ENCODE assay signal across 37 cellular contexts in the genomic region with DNA sequence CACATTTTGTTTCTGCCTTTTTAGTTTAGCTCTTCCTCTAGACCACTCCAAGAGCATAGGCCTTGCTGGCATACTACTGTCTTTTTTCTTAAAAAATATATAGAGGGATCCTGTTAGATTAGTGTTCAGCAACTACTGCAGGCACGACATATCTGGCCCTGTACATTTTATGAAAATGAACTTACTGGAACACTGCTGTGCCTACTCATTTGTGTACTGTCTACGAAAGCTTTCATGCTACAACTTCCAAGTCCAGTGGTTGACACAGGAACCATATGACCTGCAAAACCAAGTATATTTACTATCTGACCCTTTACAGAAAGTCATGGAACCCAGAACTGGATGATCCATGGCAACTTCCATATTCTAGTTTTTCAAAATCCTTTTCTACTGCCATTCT.
"Had no signal": no experiment of that assay in that cellular context is flagged by ENCODE, and none has a peak within 500 bp of the region (broad histone marks: within the 10 kb centered on the region; RNA-seq: fewer than 3 reads in every experiment).

No MANE protein-coding gene starts in this region.

- H3K36me3 Mint-ChIP-seq: activated naive CD4-positive, alpha-beta T cell treated with anti-CD3 and anti-CD28 coated beads, Interleukin-2, amount 10 ng/mL, durations not matched to agents 7 days and 5 days; activated naive CD4-positive, alpha-beta T cell treated with anti-CD3 and anti-CD28 coated beads, Interleukin-2, amount 50 U/mL, for 24 hours; activated naive CD4-positive, alpha-beta T cell treated with anti-CD3 and anti-CD28 coated beads, Interleukin-2, amount 50 U/mL, for 72 hours; activated naive CD8-positive, alpha-beta T cell; activated naive CD8-positive, alpha-beta T cell treated with anti-CD3 and anti-CD28 coated beads for 36 hours; activated naive CD8-positive, alpha-beta T cell treated with anti-CD3 and anti-CD28 coated beads, Interleukin-2, amount 10 ng/mL, durations not matched to agents 7 days and 5 days; brain had no signal

- H3K4me1 ChIP-seq: adrenal gland, ascending aorta, breast epithelium had no signal

- H3K27ac Mint-ChIP-seq: activated naive CD4-positive, alpha-beta T cell treated with anti-CD3 and anti-CD28 coated beads for 36 hours; activated naive CD4-positive, alpha-beta T cell treated with anti-CD3 and anti-CD28 coated beads, Interleukin-2, amount 10 ng/mL, durations not matched to agents 7 days and 5 days; activated naive CD4-positive, alpha-beta T cell treated with anti-CD3 and anti-CD28 coated beads, Interleukin-2, amount 50 U/mL, for 24 hours; activated naive CD4-positive, alpha-beta T cell treated with anti-CD3 and anti-CD28 coated beads, Interleukin-2, amount 50 U/mL, for 72 hours; activated naive CD8-positive, alpha-beta T cell; activated naive CD8-positive, alpha-beta T cell treated with anti-CD3 and anti-CD28 coated beads for 36 hours; activated naive CD8-positive, alpha-beta T cell treated with anti-CD3 and anti-CD28 coated beads, Interleukin-2, amount 10 ng/mL, durations not matched to agents 7 days and 5 days; activated naive CD8-positive, alpha-beta T cell treated with anti-CD3 and anti-CD28 coated beads, Interleukin-2, amount 50 U/mL, for 24 hours; activated T-cell treated with anti-CD3 and anti-CD28 coated beads, Interleukin-2, amount 50 U/mL, for 24 hours; activated T-cell treated with anti-CD3 and anti-CD28 coated beads, Interleukin-2, amount 50 U/mL, for 72 hours; activated T-helper 1 cell treated with anti-CD3 and anti-CD28 coated beads, Interleukin-12 subunit alpha, Interleukin-12 subunit beta, Interleukin-2, Interleukin-4 antibody, amounts not matched to agents 30 ng/mL and 10 ng/mL and 1 ng/mL, durations not matched to agents 14 hours and 24 hours and 36 hours; activated T-helper 17 cell treated with anti-CD3 and anti-CD28 coated beads, Interleukin-2, amount 50 U/mL, for 72 hours; activated T-helper 2 cell treated with anti-CD3 and anti-CD28 coated beads, Interferon-gamma antibody, Interleukin-2, Interleukin-4, amounts not matched to agents 10 μg/mL and 5 μg/mL and 100 μg/mL, durations not matched to agents 14 hours and 24 hours and 36 hours; brain had no signal

- H3K27me3 ChIP-seq: adrenal gland, ascending aorta, body of pancreas, brain microvascular endothelial cell, breast epithelium, cardiac muscle cell had no signal

- H3K27ac ChIP-seq: adrenal gland, ascending aorta, body of pancreas, brain microvascular endothelial cell, breast epithelium, cardiac muscle cell had no signal

- H3K9me3 Mint-ChIP-seq: activated naive CD4-positive, alpha-beta T cell treated with anti-CD3 and anti-CD28 coated beads for 36 hours; activated naive CD4-positive, alpha-beta T cell treated with anti-CD3 and anti-CD28 coated beads, Interleukin-2, amount 10 ng/mL, durations not matched to agents 7 days and 5 days; activated naive CD4-positive, alpha-beta T cell treated with anti-CD3 and anti-CD28 coated beads, Interleukin-2, amount 50 U/mL, for 24 hours; activated naive CD4-positive, alpha-beta T cell treated with anti-CD3 and anti-CD28 coated beads, Interleukin-2, amount 50 U/mL, for 72 hours; activated naive CD8-positive, alpha-beta T cell treated with anti-CD3 and anti-CD28 coated beads for 36 hours; activated naive CD8-positive, alpha-beta T cell treated with anti-CD3 and anti-CD28 coated beads, Interleukin-2, amount 10 ng/mL, durations not matched to agents 7 days and 5 days; activated naive CD8-positive, alpha-beta T cell treated with anti-CD3 and anti-CD28 coated beads, Interleukin-2, amount 50 U/mL, for 24 hours; activated T-cell treated with anti-CD3 and anti-CD28 coated beads, Interleukin-2, amount 50 U/mL, for 24 hours; activated T-cell treated with anti-CD3 and anti-CD28 coated beads, Interleukin-2, amount 50 U/mL, for 4 hours; activated T-cell treated with anti-CD3 and anti-CD28 coated beads, Interleukin-2, amount 50 U/mL, for 72 hours; activated T-helper 1 cell treated with anti-CD3 and anti-CD28 coated beads, Interleukin-12 subunit alpha, Interleukin-12 subunit beta, Interleukin-2, Interleukin-4 antibody, amounts not matched to agents 30 ng/mL and 10 ng/mL and 1 ng/mL, durations not matched to agents 14 hours and 24 hours and 36 hours; activated T-helper 17 cell treated with anti-CD3 and anti-CD28 coated beads, Interleukin-2, amount 50 U/mL, for 72 hours; activated T-helper 2 cell treated with anti-CD3 and anti-CD28 coated beads, Interferon-gamma antibody, Interleukin-2, Interleukin-4, amounts not matched to agents 10 μg/mL and 5 μg/mL and 100 μg/mL, durations not matched to agents 14 hours and 24 hours and 36 hours; brain had no signal

- DNase-seq: activated effector memory CD4-positive, alpha-beta T cell treated with anti-CD3 and anti-CD28 coated beads, Interleukin-2, amount 50 U/mL, for 16 hours; activated effector memory CD4-positive, alpha-beta T cell treated with Interleukin-2 at 50 U/mL for 16 hours; activated gamma-delta T cell; activated gamma-delta T cell treated with Interleukin-2 at 50 U/mL for 16 hours; activated naive CD4-positive, alpha-beta T cell; activated naive CD4-positive, alpha-beta T cell treated with anti-CD3 and anti-CD28 coated beads for 36 hours; activated naive CD4-positive, alpha-beta T cell treated with anti-CD3 and anti-CD28 coated beads, Interleukin-2, amount 10 ng/mL, durations not matched to agents 7 days and 5 days; activated naive CD4-positive, alpha-beta T cell treated with anti-CD3 and anti-CD28 coated beads, Interleukin-2, amount 50 U/mL, for 16 hours; activated naive CD4-positive, alpha-beta T cell treated with Interleukin-2 at 50 U/mL for 16 hours; activated naive CD8-positive, alpha-beta T cell treated with anti-CD3 and anti-CD28 coated beads for 36 hours; activated naive CD8-positive, alpha-beta T cell treated with anti-CD3 and anti-CD28 coated beads, Interleukin-2, amount 10 ng/mL, durations not matched to agents 7 days and 5 days; activated naive CD8-positive, alpha-beta T cell treated with anti-CD3 and anti-CD28 coated beads, Interleukin-2, amount 50 U/mL, for 24 hours; activated T-cell treated with anti-CD3 and anti-CD28 coated beads, Interleukin-2, amount 50 U/mL, for 1 hour; activated T-cell treated with anti-CD3 and anti-CD28 coated beads, Interleukin-2, amount 50 U/mL, for 24 hours; activated T-cell treated with anti-CD3 and anti-CD28 coated beads, Interleukin-2, amount 50 U/mL, for 4 hours; activated T-cell treated with anti-CD3 and anti-CD28 coated beads, Interleukin-2, amount 50 U/mL, for 48 hours; activated T-cell treated with anti-CD3 and anti-CD28 coated beads, Interleukin-2, amount 50 U/mL, for 72 hours; adrenal gland; amniotic stem cell; amygdala; anterior cingulate cortex; aorta; body of pancreas; brain microvascular endothelial cell; central memory CD4-positive, alpha-beta T cell; cerebellar nuclear complex had no signal

- ATAC-seq: activated naive CD4-positive, alpha-beta T cell treated with anti-CD3 and anti-CD28 coated beads, Interleukin-2, amount 50 U/mL, for 72 hours; activated naive CD8-positive, alpha-beta T cell treated with anti-CD3 and anti-CD28 coated beads, Interleukin-2, amount 50 U/mL, for 24 hours; activated T-cell treated with anti-CD3 and anti-CD28 coated beads, Interleukin-2, amount 50 U/mL, for 4 hours; activated T-cell treated with anti-CD3 and anti-CD28 coated beads, Interleukin-2, amount 50 U/mL, for 72 hours; activated T-helper 17 cell treated with anti-CD3 and anti-CD28 coated beads, Interleukin-2, amount 50 U/mL, for 72 hours; body of pancreas had no signal

- H3K9me3 ChIP-seq: adrenal gland, ascending aorta, body of pancreas, breast epithelium had no signal

- H3K4me3 ChIP-seq: adrenal gland, ascending aorta, body of pancreas, breast epithelium, cardiac muscle cell had no signal

- H3K4me3 Mint-ChIP-seq: activated naive CD4-positive, alpha-beta T cell treated with anti-CD3 and anti-CD28 coated beads for 36 hours; activated naive CD4-positive, alpha-beta T cell treated with anti-CD3 and anti-CD28 coated beads, Interleukin-2, amount 10 ng/mL, durations not matched to agents 7 days and 5 days; activated naive CD4-positive, alpha-beta T cell treated with anti-CD3 and anti-CD28 coated beads, Interleukin-2, amount 50 U/mL, for 24 hours; activated naive CD8-positive, alpha-beta T cell; activated naive CD8-positive, alpha-beta T cell treated with anti-CD3 and anti-CD28 coated beads for 36 hours; activated naive CD8-positive, alpha-beta T cell treated with anti-CD3 and anti-CD28 coated beads, Interleukin-2, amount 10 ng/mL, durations not matched to agents 7 days and 5 days; activated naive CD8-positive, alpha-beta T cell treated with anti-CD3 and anti-CD28 coated beads, Interleukin-2, amount 50 U/mL, for 24 hours; activated T-cell treated with anti-CD3 and anti-CD28 coated beads, Interleukin-2, amount 50 U/mL, for 24 hours; activated T-cell treated with anti-CD3 and anti-CD28 coated beads, Interleukin-2, amount 50 U/mL, for 4 hours; activated T-cell treated with anti-CD3 and anti-CD28 coated beads, Interleukin-2, amount 50 U/mL, for 72 hours; activated T-helper 1 cell treated with anti-CD3 and anti-CD28 coated beads, Interleukin-12 subunit alpha, Interleukin-12 subunit beta, Interleukin-2, Interleukin-4 antibody, amounts not matched to agents 30 ng/mL and 10 ng/mL and 1 ng/mL, durations not matched to agents 14 hours and 24 hours and 36 hours; activated T-helper 17 cell treated with anti-CD3 and anti-CD28 coated beads, Interleukin-2, amount 50 U/mL, for 72 hours; brain; central memory CD8-positive, alpha-beta T cell had no signal

- H3K4me1 Mint-ChIP-seq: activated naive CD4-positive, alpha-beta T cell treated with anti-CD3 and anti-CD28 coated beads, Interleukin-2, amount 10 ng/mL, durations not matched to agents 7 days and 5 days; activated naive CD4-positive, alpha-beta T cell treated with anti-CD3 and anti-CD28 coated beads, Interleukin-2, amount 50 U/mL, for 24 hours; activated naive CD8-positive, alpha-beta T cell treated with anti-CD3 and anti-CD28 coated beads for 36 hours; activated naive CD8-positive, alpha-beta T cell treated with anti-CD3 and anti-CD28 coated beads, Interleukin-2, amount 10 ng/mL, durations not matched to agents 7 days and 5 days; activated naive CD8-positive, alpha-beta T cell treated with anti-CD3 and anti-CD28 coated beads, Interleukin-2, amount 50 U/mL, for 24 hours; activated T-helper 17 cell treated with anti-CD3 and anti-CD28 coated beads, Interleukin-2, amount 50 U/mL, for 72 hours; brain; central memory CD8-positive, alpha-beta T cell had no signal
